ENCODE assay signal across 8 cellular contexts in genomic region chr12:109597795-109598427, GRCh38. TPM values are rescaled to one million over a fixed set of nuclear protein-coding genes. Genes with fewer than 3 reads are reported as not detected.
DNase-seq lines count a peak whose midpoint lies in the region; ATAC-seq and TF ChIP-seq lines count a peak whose summit lies in the region.

No MANE protein-coding gene starts in this region.

- H3K9me3 Mint-ChIP-seq in CD4-positive, alpha-beta memory T cell: peaks cover 0 to 2% (median 0%) of the 10 kb centered on the region in 8 donors
- no peaks in the 10 kb centered on the region for H3K9me3 Mint-ChIP-seq in activated CD4-positive, alpha-beta memory T cell treated with anti-CD3 and anti-CD28 coated beads for 36 hours

- intact Hi-C loops in CD4-positive, alpha-beta memory T cell (cut with micrococcal nuclease): loop anchor here (1.0 kb wide), 1 partner anchor 282 kb away; the partner anchor contains the start of gene GLTP
- intact Hi-C loops in activated CD4-positive, alpha-beta memory T cell treated with anti-CD3 and anti-CD28 coated beads for 36 hours (cut with micrococcal nuclease): loop anchor here (1.0 kb wide), 1 partner anchor 177 kb away; no protein-coding TSS in a partner anchor
- intact Hi-C loops in right lobe of liver (cut with DNase I): loop anchor here (5.0 to 10.0 kb wide), 3 partner anchors 73 to 179 kb away; no protein-coding TSS in a partner anchor

- H3K36me3 Mint-ChIP-seq in CD4-positive, alpha-beta memory T cell: peaks cover 1 to 2% of the 10 kb centered on the region in 2 donors
- no peaks in the 10 kb centered on the region for H3K36me3 Mint-ChIP-seq in activated CD4-positive, alpha-beta memory T cell treated with anti-CD3 and anti-CD28 coated beads for 36 hours

- peak in 4 of 5 donors; percentile 44 to 47 (median 46) for DNase-seq in CD4-positive, alpha-beta memory T cell
- DNase-seq in NCI-H69 (lab: John Stamatoyannopoulos, UW): peak; percentile 90
- peak; percentile 75 for DNase-seq in activated CD4-positive, alpha-beta memory T cell treated with anti-CD3 and anti-CD28 coated beads for 36 hours
- peak; percentile 71 for DNase-seq in dedifferentiated amniotic fluid mesenchymal stem cell (ENCODE audit: extremely low spot score)
- peak; percentile 90 to 91 (median 91) for DNase-seq in right lobe of liver
- DNase-seq in stimulated activated CD4-positive, alpha-beta T cell treated with anti-CD3 and anti-CD28 coated beads, TNF-alpha, amount 100 ng/mL, for 1 hour (ENCODE audit: low read depth in 3 of 3, low spot score in 1 of 3): peak; percentile 3 to 47 (median 15)

- no peaks in the 10 kb centered on the region for H3K27me3 Mint-ChIP-seq in CD4-positive, alpha-beta memory T cell
- H3K27me3 Mint-ChIP-seq in activated CD4-positive, alpha-beta memory T cell treated with anti-CD3 and anti-CD28 coated beads for 36 hours: no peaks in the 10 kb centered on the region

- no peak overlapping the region for H3K4me3 ChIP-seq in CD4-positive, alpha-beta memory T cell (ENCODE audit: low read length in 2 of 2)
- H3K4me3 ChIP-seq in right lobe of liver: no peak overlapping the region

- POLR2A ChIA-PET in CD4-positive, alpha-beta memory T cell (lab: Charles Lee; ENCODE audit: partially characterized antibody): no interaction called here
- POLR2A ChIA-PET in activated CD4-positive, alpha-beta memory T cell treated with anti-CD3 and anti-CD28 coated beads for 36 hours (lab: Charles Lee): interaction anchor here (1.2 kb wide), 1 partner anchor 24 kb away, joined by 3 read pairs; the partner anchor contains the start of gene MVK

- ATAC-seq in HG03175 (IDR thresholded peaks at IDR 0.05; ENCODE audit: unreplicated experiment): peak; percentile 58
- ATAC-seq in right lobe of liver: peak; percentile 94 to 98 (median 96)
- no peak for ATAC-seq in GM21526 (IDR thresholded peaks at IDR 0.05; ENCODE audit: low FRiP score, unreplicated experiment)

- no peaks in the 10 kb centered on the region for H3K36me3 ChIP-seq in CD4-positive, alpha-beta memory T cell (ENCODE audit: insufficient read depth, low read length)
- H3K36me3 ChIP-seq in right lobe of liver: peaks cover 0 to 30% (median 2%) of the 10 kb centered on the region in 4 donors

- H3K4me3 Mint-ChIP-seq in CD4-positive, alpha-beta memory T cell: peak overlapping the region in 3 of 8 donors; percentile 35 to 54 (median 40)
- no peak overlapping the region for H3K4me3 Mint-ChIP-seq in activated CD4-positive, alpha-beta memory T cell treated with anti-CD3 and anti-CD28 coated beads for 36 hours

- H3K27ac ChIP-seq in CD4-positive, alpha-beta memory T cell (ENCODE audit: low read depth, low read length): no peak overlapping the region
- no peak overlapping the region for H3K27ac ChIP-seq in right lobe of liver

- H3K27ac Mint-ChIP-seq in CD4-positive, alpha-beta memory T cell: peak overlapping the region in 2 of 7 donors; percentile 50 to 86
- no peak overlapping the region for H3K27ac Mint-ChIP-seq in activated CD4-positive, alpha-beta memory T cell treated with anti-CD3 and anti-CD28 coated beads for 36 hours

- TF ChIP-seq CTCF in right lobe of liver (IDR thresholded peaks at IDR 0.05): peak; percentile 95 to 98 (median 96)

- H3K9me3 ChIP-seq in CD4-positive, alpha-beta memory T cell (ENCODE audit: control insufficient read depth in 1 of 2, low read length in 2 of 2): no peaks in the 10 kb centered on the region
- no peaks in the 10 kb centered on the region for H3K9me3 ChIP-seq in right lobe of liver

- WGBS in right lobe of liver (ENCODE audit: insufficient coverage, low coverage, low lambda C conversion rate, missing lambda C conversion rate): 30% methylated on average over 12 of the region's 27 CpGs

- peaks cover 17 to 42% (median 26%) of the 10 kb centered on the region in 4 donors for H3K4me1 Mint-ChIP-seq in CD4-positive, alpha-beta memory T cell
- H3K4me1 Mint-ChIP-seq in activated CD4-positive, alpha-beta memory T cell treated with anti-CD3 and anti-CD28 coated beads for 36 hours (ENCODE audit: low read depth): peaks cover 33% of the 10 kb centered on the region

- CTCF ChIA-PET in CD4-positive, alpha-beta memory T cell (lab: Charles Lee; ENCODE audit: partially characterized antibody): interaction anchor here (0.6 to 5.5 kb wide), 20 partner anchors 9 to 535 kb away, joined by 3 to 63 read pairs (median 3); partner anchors contain the start of genes MMAB and MVK
- CTCF ChIA-PET in activated CD4-positive, alpha-beta memory T cell treated with anti-CD3 and anti-CD28 coated beads for 36 hours (lab: Charles Lee): interaction anchor here (0.6 to 7.2 kb wide), 46 partner anchors 8 to 667 kb away, joined by 3 to 100 read pairs (median 4); partner anchors contain the start of genes FAM222A, MMAB and MVK

- no peaks in the 10 kb centered on the region for H3K27me3 ChIP-seq in CD4-positive, alpha-beta memory T cell (ENCODE audit: insufficient read depth, low read length)
- H3K27me3 ChIP-seq in right lobe of liver: no peaks in the 10 kb centered on the region

- peaks cover 24% of the 10 kb centered on the region for H3K4me1 ChIP-seq in CD4-positive, alpha-beta memory T cell (ENCODE audit: insufficient read depth, low read length)
- H3K4me1 ChIP-seq in right lobe of liver: peaks cover 0 to 14% (median 2%) of the 10 kb centered on the region in 4 donors

- TF ChIP-seq POLR2A in right lobe of liver (IDR thresholded peaks at IDR 0.05): no peak

RNA-seq across cellular contexts. Expression of gene MVK, which starts 24.3 kb away (rescaled TPM):
- 10 to 100 TPM; 10.0 to 11.0 TPM for total RNA-seq in CD4-positive, alpha-beta memory T cell
- polyA plus RNA-seq in CD4-positive, alpha-beta memory T cell: 1 to 10 TPM; 1.9 to 4.2 TPM
- 10 to 100 TPM; 21.2 TPM for total RNA-seq in activated CD4-positive, alpha-beta memory T cell treated with anti-CD3 and anti-CD28 coated beads for 36 hours
- 10 to 100 TPM; 14.2 to 60.0 (median 37.6) TPM for total RNA-seq in right lobe of liver

RNA-seq across cellular contexts. Expression of gene MMAB, which starts 24.6 kb away (rescaled TPM):
- 10 to 100 TPM; 16.0 to 16.9 TPM for total RNA-seq in CD4-positive, alpha-beta memory T cell
- polyA plus RNA-seq in CD4-positive, alpha-beta memory T cell: 10 to 100 TPM; 17.2 to 30.2 TPM
- 10 to 100 TPM; 42.4 to 48.3 TPM for total RNA-seq in activated CD4-positive, alpha-beta memory T cell treated with anti-CD3 and anti-CD28 coated beads for 36 hours
- 10 to 100 TPM; 42.6 to 99.8 (median 65.2) TPM for total RNA-seq in right lobe of liver

Comparison
In these comparisons a context has a peak if more than half of its experiments do, and no peak if none do; other contexts are left out.
1. DNase-seq: peak in every context shown above with its lines; median percentile 91 in right lobe of liver; 90 in NCI-H69; 75 in activated CD4-positive, alpha-beta memory T cell treated with anti-CD3 and anti-CD28 coated beads for 36 hours; 71 in dedifferentiated amniotic fluid mesenchymal stem cell; 46 in CD4-positive, alpha-beta memory T cell; 15 in stimulated activated CD4-positive, alpha-beta T cell treated with anti-CD3 and anti-CD28 coated beads, TNF-alpha, amount 100 ng/mL, for 1 hour.